Comparison of ENCODE assay signal across 8 cellular contexts in genomic region chr3:196079736-196080516, GRCh38. TPM values are rescaled to one million over a fixed set of nuclear protein-coding genes. Genes with fewer than 3 reads are reported as not detected.
DNase-seq lines count a peak whose midpoint lies in the region; ATAC-seq and TF ChIP-seq lines count a peak whose summit lies in the region.
"Not testable (repeated sequence)": the region's sequence is repeated elsewhere in the genome, so short reads cannot be mapped to it uniquely, and the experiment has no call there.

No MANE protein-coding gene starts in this region.

- not testable (repeated sequence) for DNase-seq in Panc1 (ENCODE audit: low read depth, low spot score); activated T-cell treated with anti-CD3 and anti-CD28 coated beads, Interleukin-2, amount 50 U/mL, for 24 hours; central memory CD8-positive, alpha-beta T cell (ENCODE audit: low spot score in 2 of 2); heart right ventricle; naive thymus-derived CD8-positive, alpha-beta T cell

- peaks cover 49% of the 10 kb centered on the region for H3K4me1 Mint-ChIP-seq in activated T-cell treated with anti-CD3 and anti-CD28 coated beads, Interleukin-2, amount 50 U/mL, for 24 hours (ENCODE audit: low read depth)
- H3K4me1 Mint-ChIP-seq in central memory CD8-positive, alpha-beta T cell, result peaks cover 53% of the 10 kb centered on the region
- peaks cover 19 to 53% (median 50%) of the 10 kb centered on the region in 4 donors for H3K4me1 Mint-ChIP-seq in naive thymus-derived CD8-positive, alpha-beta T cell
- H3K4me1 Mint-ChIP-seq in stimulated activated memory B cell treated with anti-CD40 and anti-IgM and Interleukin-4, amounts not matched to agents 10 μg/mL and 1 μg/mL and 100 μg/mL, for 72 hours, result peaks cover 59% of the 10 kb centered on the region

- peaks cover 58 to 69% (median 69%) of the 10 kb centered on the region in 11 experiments for H4K20me1 ChIP-seq in BLaER1 treated with 17β-estradiol and CSF1 and Interleukin-3, amounts not matched to agents 10 nM and 100 nM

- peak overlapping the region; percentile 99 for H3K4me3 Mint-ChIP-seq in activated T-cell treated with anti-CD3 and anti-CD28 coated beads, Interleukin-2, amount 50 U/mL, for 24 hours
- peak overlapping the region; percentile 92 for H3K4me3 Mint-ChIP-seq in central memory CD8-positive, alpha-beta T cell
- H3K4me3 Mint-ChIP-seq in naive thymus-derived CD8-positive, alpha-beta T cell, result peak overlapping the region; percentile 84 to 99 (median 94)
- H3K4me3 Mint-ChIP-seq in stimulated activated memory B cell treated with anti-CD40 and anti-IgM and Interleukin-4, amounts not matched to agents 10 μg/mL and 1 μg/mL and 100 μg/mL, for 72 hours, result peak overlapping the region; percentile 98

- H3K27ac ChIP-seq in BLaER1 treated with 17β-estradiol and CSF1 and Interleukin-3, amounts not matched to agents 10 nM and 100 nM, result peak overlapping the region in 10 of 11 experiments; percentile 95 to 99 (median 98); a peak in 20 of 22 replicates
- not testable (repeated sequence) for H3K27ac ChIP-seq in HUES48 (ENCODE audit: low read depth, low read length)
- H3K27ac ChIP-seq in Panc1 (ENCODE audit: low read length) (peak overlapping the region; percentile 67), heart right ventricle (peak overlapping the region in 7 of 10 donors; percentile 94 to 99 (median 96))

- intact Hi-C loops in Panc1 (cut with micrococcal nuclease; ENCODE audit: unreplicated experiment), result not testable (repeated sequence)
- intact Hi-C loops in heart right ventricle (cut with DNase I), result loop anchor here in 4 of 10 donors (2.0 to 10.0 kb wide), 3 partner anchors 113 to 435 kb away; partner anchors contain the start of gene SMCO1 (in 2 of the 4)

- CTCF ChIA-PET in Panc1 (lab: Charles Lee), result not testable (repeated sequence)

- peak overlapping the region; percentile 79 to 100 (median 95) for H3K4me3 ChIP-seq in BLaER1 treated with 17β-estradiol and CSF1 and Interleukin-3, amounts not matched to agents 10 nM and 100 nM
- H3K4me3 ChIP-seq in HUES48 (ENCODE audit: low read depth, low read length) (peak overlapping the region; percentile 93), Panc1 (ENCODE audit: low read depth in 2 of 2, low read length in 2 of 2) (peak overlapping the region; percentile 54 to 97), heart right ventricle (peak overlapping the region in 9 of 10 donors; percentile 86 to 100 (median 96))

- peaks cover 65% of the 10 kb centered on the region for H3K36me3 Mint-ChIP-seq in activated T-cell treated with anti-CD3 and anti-CD28 coated beads, Interleukin-2, amount 50 U/mL, for 24 hours (ENCODE audit: low read depth)
- peaks cover 38% of the 10 kb centered on the region for H3K36me3 Mint-ChIP-seq in central memory CD8-positive, alpha-beta T cell (ENCODE audit: insufficient read depth)
- H3K36me3 Mint-ChIP-seq in naive thymus-derived CD8-positive, alpha-beta T cell, result peaks cover 0 to 19% (median 0%) of the 10 kb centered on the region in 3 donors
- peaks cover 15% of the 10 kb centered on the region for H3K36me3 Mint-ChIP-seq in stimulated activated memory B cell treated with anti-CD40 and anti-IgM and Interleukin-4, amounts not matched to agents 10 μg/mL and 1 μg/mL and 100 μg/mL, for 72 hours

- in situ Hi-C loops in Panc1 (cut with HindIII; ENCODE audit: low pct_unique_long_range_greater_than_20kb, low sequenced_read_pairs), result loop anchor here (25.0 kb wide), 1 partner anchor 107 kb away; no protein-coding TSS in a partner anchor

- peaks cover 31 to 59% (median 37%) of the 10 kb centered on the region in 10 experiments for H3K4me1 ChIP-seq in BLaER1 treated with 17β-estradiol and CSF1 and Interleukin-3, amounts not matched to agents 10 nM and 100 nM
- not testable (repeated sequence) for H3K4me1 ChIP-seq in HUES48 (ENCODE audit: control insufficient read depth, insufficient read depth, low read length)
- H3K4me1 ChIP-seq in Panc1 (ENCODE audit: control insufficient read depth, insufficient read depth, low read length), result peaks cover 14% of the 10 kb centered on the region; the same call in 1 of the 2 replicates
- peaks cover 0 to 40% (median 32%) of the 10 kb centered on the region in 9 donors for H3K4me1 ChIP-seq in heart right ventricle

- H3K36me3 ChIP-seq in BLaER1 treated with 17β-estradiol and CSF1 and Interleukin-3, amounts not matched to agents 10 nM and 100 nM, result peaks cover 26 to 59% (median 30%) of the 10 kb centered on the region in 11 experiments
- H3K36me3 ChIP-seq in HUES48 (ENCODE audit: control insufficient read depth, insufficient read depth, low read length) (peaks cover 21% of the 10 kb centered on the region), heart right ventricle (peaks cover 0 to 23% (median 5%) of the 10 kb centered on the region in 9 donors)
- H3K36me3 ChIP-seq in Panc1 (ENCODE audit: control insufficient read depth, insufficient read depth, low read length), result not testable (repeated sequence)

- H3K9me3 ChIP-seq in BLaER1 treated with 17β-estradiol and CSF1 and Interleukin-3, amounts not matched to agents 10 nM and 100 nM (replicated peaks in 1 of 11); HUES48 (ENCODE audit: control insufficient read depth, insufficient read depth, low read length); Panc1 (ENCODE audit: control insufficient read depth, insufficient read depth, low read depth, low read length); heart right ventricle: not testable (repeated sequence)

- WGBS in heart right ventricle, 2 donors, result 88% methylated on average over 16 of the region's 16 CpGs

- H3K4me2 ChIP-seq in BLaER1 treated with 17β-estradiol and CSF1 and Interleukin-3, amounts not matched to agents 10 nM and 100 nM, result peak overlapping the region; percentile 87 to 97 (median 92)

- not testable (repeated sequence) for H3K9me3 Mint-ChIP-seq in activated T-cell treated with anti-CD3 and anti-CD28 coated beads, Interleukin-2, amount 50 U/mL, for 24 hours; central memory CD8-positive, alpha-beta T cell; naive thymus-derived CD8-positive, alpha-beta T cell; stimulated activated memory B cell treated with anti-CD40 and anti-IgM and Interleukin-4, amounts not matched to agents 10 μg/mL and 1 μg/mL and 100 μg/mL, for 72 hours

- ATAC-seq in Panc1; central memory CD8-positive, alpha-beta T cell (replicated peaks; ENCODE audit: extremely low read depth, poor library complexity, severe bottlenecking); heart right ventricle; naive thymus-derived CD8-positive, alpha-beta T cell; stimulated activated memory B cell treated with anti-CD40 and anti-IgM and Interleukin-4, amounts not matched to agents 10 μg/mL and 1 μg/mL and 100 μg/mL, for 72 hours: not testable (repeated sequence)

- not testable (repeated sequence) for BruUV-seq in Panc1 (replicated peaks; lab: Mats Ljungman, UMichigan)

- not testable (repeated sequence) for TF ChIP-seq CTCF in Panc1 (IDR thresholded peaks at IDR 0.05); heart right ventricle (IDR thresholded peaks at IDR 0.05)

- not testable (repeated sequence) for H3K27me3 ChIP-seq in BLaER1 treated with 17β-estradiol and CSF1 and Interleukin-3, amounts not matched to agents 10 nM and 100 nM; HUES48 (ENCODE audit: control insufficient read depth, insufficient read depth, low read length); Panc1 (ENCODE audit: control insufficient read depth, insufficient read depth, low read length); heart right ventricle

- POLR2A ChIA-PET in Panc1 (lab: Charles Lee), result interaction anchor here (0.6 kb wide), 2 partner anchors 118 to 150 kb away, joined by 4 to 5 read pairs; no protein-coding TSS in a partner anchor
- POLR2A ChIA-PET in naive thymus-derived CD8-positive, alpha-beta T cell (lab: Charles Lee), result interaction anchor here (1.0 to 2.1 kb wide), 3 partner anchors 100 to 112 kb away, joined by 3 to 10 read pairs (median 8); no protein-coding TSS in a partner anchor

- H3K27me3 Mint-ChIP-seq in activated T-cell treated with anti-CD3 and anti-CD28 coated beads, Interleukin-2, amount 50 U/mL, for 24 hours; central memory CD8-positive, alpha-beta T cell; naive thymus-derived CD8-positive, alpha-beta T cell; stimulated activated memory B cell treated with anti-CD40 and anti-IgM and Interleukin-4, amounts not matched to agents 10 μg/mL and 1 μg/mL and 100 μg/mL, for 72 hours: not testable (repeated sequence)

- H3K9ac ChIP-seq in BLaER1 treated with 17β-estradiol and CSF1 and Interleukin-3, amounts not matched to agents 10 nM and 100 nM, result peak overlapping the region; percentile 94 to 100 (median 98)
- H3K9ac ChIP-seq in HUES48 (ENCODE audit: low read depth, low read length), result not testable (repeated sequence)

- peak overlapping the region; percentile 96 for H3K27ac Mint-ChIP-seq in activated T-cell treated with anti-CD3 and anti-CD28 coated beads, Interleukin-2, amount 50 U/mL, for 24 hours
- H3K27ac Mint-ChIP-seq in central memory CD8-positive, alpha-beta T cell (ENCODE audit: low read depth), result peak overlapping the region; percentile 88
- H3K27ac Mint-ChIP-seq in naive thymus-derived CD8-positive, alpha-beta T cell, result peak overlapping the region; percentile 57 to 99 (median 94)
- H3K27ac Mint-ChIP-seq in stimulated activated memory B cell treated with anti-CD40 and anti-IgM and Interleukin-4, amounts not matched to agents 10 μg/mL and 1 μg/mL and 100 μg/mL, for 72 hours, result peak overlapping the region; percentile 96

RNA-seq across cellular contexts. Expression of gene TFRC, which starts 2.0 kb away (rescaled TPM):
- total RNA-seq in Panc1 (2021; ENCODE audit: unreplicated experiment) (604 TPM), heart right ventricle (100 to 1,000 TPM in 5 of 10 donors, 10 to 100 TPM in 5; 58.8 to 300 (median 104) TPM)
- polyA plus RNA-seq in Panc1 (2012; ENCODE audit: insufficient read length), result 179 TPM
- polyA plus RNA-seq in heart right ventricle, result 10 to 100 TPM; 25.7 to 40.5 TPM
- total RNA-seq in naive thymus-derived CD8-positive, alpha-beta T cell, result 10 to 100 TPM; 52.9 to 55.9 TPM
- 10 to 100 TPM in 2 of 3 donors, 1 to 10 TPM in 1; 7.1 to 14.5 (median 10.0) TPM for polyA plus RNA-seq in naive thymus-derived CD8-positive, alpha-beta T cell
